ENCODE assay signal across 19 cellular contexts in genomic region chr3:49533786-49534519, GRCh38. TPM values are rescaled to one million over a fixed set of nuclear protein-coding genes. Genes with fewer than 3 reads are reported as not detected.
A peak's percentile ranks its signal among the peaks of the same experiment; 100 is the strongest.
DNase-seq lines count a peak whose midpoint lies in the region; ATAC-seq and TF ChIP-seq lines count a peak whose summit lies in the region.
"Had no signal": no experiment of that assay in that cellular context is flagged by ENCODE, and none has a peak within 500 bp of the region (broad histone marks: within the 10 kb centered on the region; RNA-seq: fewer than 3 reads in every experiment).

No MANE protein-coding gene starts in this region.

- H3K4me1 ChIP-seq in OCI-LY7 (ENCODE audit: insufficient read depth, low read length, poor library complexity, severe bottlenecking), result peaks cover 9% of the 10 kb centered on the region
- H3K4me1 ChIP-seq in suprapubic skin, result peaks cover 5% of the 10 kb centered on the region

- no peak for TF ChIP-seq RAD21 in neural cell (conservative IDR thresholded peaks at IDR 0.05)

- H3K79me2 ChIP-seq in OCI-LY7 (ENCODE audit: insufficient read depth, low read depth, low read length), result no peaks in the 10 kb centered on the region
- no peaks in the 10 kb centered on the region for H3K79me2 ChIP-seq in neural cell (replicated peaks; ENCODE audit: insufficient read depth, low read length)

- intact Hi-C loops in OCI-LY7 (cut with micrococcal nuclease; ENCODE audit: unreplicated experiment), result no loop called here

- no peak for TF ChIP-seq CTCF in OCI-LY7 (conservative IDR thresholded peaks at IDR 0.05; ENCODE audit: low read length)
- TF ChIP-seq CTCF in neural cell (IDR thresholded peaks at IDR 0.05; ENCODE audit: poor library complexity, severe bottlenecking), result no peak
- TF ChIP-seq CTCF in suprapubic skin (IDR thresholded peaks at IDR 0.05), result no peak
- TF ChIP-seq CTCF in GM10266 (IDR thresholded peaks at IDR 0.05; ENCODE audit: control insufficient read depth, insufficient read depth, low read depth, missing control alignments), result no peak

- no peaks in the 10 kb centered on the region for H3K9me2 ChIP-seq in OCI-LY7 (ENCODE audit: insufficient read depth, low read length)
- H3K9me2 ChIP-seq in neural cell (ENCODE audit: insufficient read depth, low read length), result no peaks in the 10 kb centered on the region

- BruUV-seq in OCI-LY7 (replicated peaks; lab: Mats Ljungman, UMichigan), result TSS peak; percentile 53

- POLR2A ChIA-PET in OCI-LY7 (lab: Charles Lee), result interaction anchor here (1.0 kb wide), 1 partner anchor 11 kb away, joined by 3 read pairs; no protein-coding TSS in a partner anchor

- DNase-seq in OCI-LY7 (ENCODE audit: low spot score) (no peak), suprapubic skin (ENCODE audit: low spot score in 2 of 2) (no peak), GDM1 (lab: John Stamatoyannopoulos, UW) (no peak), GM10266 (ENCODE audit: extremely low spot score) (no peak)
- DNase-seq in activated CD4-positive, CD25-positive, alpha-beta regulatory T cell (lab: John Stamatoyannopoulos, UW), result no peak
- DNase-seq: activated CD4-positive, alpha-beta T cell treated with anti-CD3 and anti-CD28 coated beads, Interleukin-2, amount 10 ng/mL, durations not matched to agents 24 days and 14 days; activated CD8-positive, alpha-beta memory T cell treated with anti-CD3 and anti-CD28 coated beads, Interleukin-2, amount 10 ng/mL, durations not matched to agents 7 days and 5 days; effector memory CD4-positive, alpha-beta T cell; esophagus squamous epithelium; KBM-7; NCI-H1436; NCI-H524 treated with DMSO at 0.1 percent for 48 hours; stimulated activated CD4-positive, alpha-beta T cell treated with anti-CD3 and anti-CD28 coated beads, Interleukin-4, amount 100 ng/mL, for 1 hour had no signal

- CTCF ChIA-PET in OCI-LY7 (lab: Charles Lee; ENCODE audit: unreplicated experiment), result no interaction called here

- no peaks in the 10 kb centered on the region for H3F3A ChIP-seq in neural cell (ENCODE audit: insufficient read depth, low read length, poor library complexity, severe bottlenecking)

- TF ChIP-seq EP300 in neural cell (conservative IDR thresholded peaks at IDR 0.05; ENCODE audit: poor library complexity, severe bottlenecking), result no peak
- TF ChIP-seq EP300 in suprapubic skin (IDR thresholded peaks at IDR 0.05), result no peak

- WGBS in suprapubic skin, result 85% methylated on average over 9 of the region's 9 CpGs

- H3K4me2 ChIP-seq in OCI-LY7 (ENCODE audit: low read length), result no peak overlapping the region
- H3K4me2 ChIP-seq in neural cell (ENCODE audit: low read length), result no peak overlapping the region

- no peaks in the 10 kb centered on the region for H3K27me3 ChIP-seq in neural cell (ENCODE audit: insufficient read depth, low read depth, low read length)
- H3K27me3 ChIP-seq in suprapubic skin, result no peaks in the 10 kb centered on the region
- H3K27me3 ChIP-seq: esophagus squamous epithelium had no signal

- H3K27ac ChIP-seq in OCI-LY7 (ENCODE audit: low read depth, low read length, poor library complexity, severe bottlenecking), result no peak overlapping the region
- peak overlapping the region; percentile 54 for H3K27ac ChIP-seq in cingulate gyrus (ENCODE audit: low read depth, low read length)
- H3K27ac ChIP-seq in neural cell (ENCODE audit: low read length), result peak overlapping the region; percentile 79
- H3K27ac ChIP-seq in suprapubic skin, result peak overlapping the region; percentile 57
- H3K27ac ChIP-seq: C4-2B had no signal

- no peak for ATAC-seq in HG03135 (IDR thresholded peaks at IDR 0.05; ENCODE audit: unreplicated experiment)
- ATAC-seq: activated CD8-positive, alpha-beta memory T cell treated with anti-CD3 and anti-CD28 coated beads, Interleukin-2, amount 10 ng/mL, durations not matched to agents 7 days and 5 days; activated naive CD4-positive, alpha-beta T cell treated with anti-CD3 and anti-CD28 coated beads, Interleukin-2, amount 50 U/mL, for 72 hours; natural killer cell treated with Interleukin-12 subunit alpha and Interleukin-12 subunit beta and Interleukin-15 and Interleukin-18, amount 100 ng/mL, for 72 hours had no signal

- no peak overlapping the region for H3K4me3 ChIP-seq in OCI-LY7 (ENCODE audit: low read depth, low read length, poor library complexity, severe bottlenecking)
- H3K4me3 ChIP-seq in neural cell (ENCODE audit: low read length), result no peak overlapping the region
- no peak overlapping the region for H3K4me3 ChIP-seq in suprapubic skin
- H3K4me3 ChIP-seq: esophagus squamous epithelium had no signal

- no peak for TF ChIP-seq POLR2A in suprapubic skin (IDR thresholded peaks at IDR 0.05)

- H3K36me3 ChIP-seq in OCI-LY7 (ENCODE audit: insufficient read depth, low read length), result peaks cover 23% of the 10 kb centered on the region
- H3K36me3 ChIP-seq in neural cell (ENCODE audit: insufficient read depth, low read length), result peaks cover 7% of the 10 kb centered on the region
- peaks cover 35% of the 10 kb centered on the region for H3K36me3 ChIP-seq in suprapubic skin

- H4K20me1 ChIP-seq in OCI-LY7 (ENCODE audit: insufficient read depth, low read length) (no peaks in the 10 kb centered on the region), neural cell (ENCODE audit: insufficient read depth) (no peaks in the 10 kb centered on the region)

- H3K9ac ChIP-seq in neural cell (ENCODE audit: low read length), result no peak overlapping the region

- H3K9me3 ChIP-seq in OCI-LY7 (ENCODE audit: low read length) (no peaks in the 10 kb centered on the region), neural cell (ENCODE audit: low read length) (no peaks in the 10 kb centered on the region), suprapubic skin (no peaks in the 10 kb centered on the region)
- H3K9me3 ChIP-seq: esophagus squamous epithelium had no signal

- no peak overlapping the region for H2AFZ ChIP-seq in OCI-LY7 (ENCODE audit: low read length)
- H2AFZ ChIP-seq in neural cell (ENCODE audit: low read depth, low read length), result no peak overlapping the region

TF ChIP-seq in neural cell, 6 proteins besides CTCF, POLR2A, EP300 and RAD21:
- TF ChIP-seq POLR2AphosphoS5 (IDR thresholded peaks at IDR 0.05), result no peak
- TF ChIP-seq SMC3 (conservative IDR thresholded peaks at IDR 0.05; ENCODE audit: poor library complexity), result no peak
- TF ChIP-seq, protein P1, sequence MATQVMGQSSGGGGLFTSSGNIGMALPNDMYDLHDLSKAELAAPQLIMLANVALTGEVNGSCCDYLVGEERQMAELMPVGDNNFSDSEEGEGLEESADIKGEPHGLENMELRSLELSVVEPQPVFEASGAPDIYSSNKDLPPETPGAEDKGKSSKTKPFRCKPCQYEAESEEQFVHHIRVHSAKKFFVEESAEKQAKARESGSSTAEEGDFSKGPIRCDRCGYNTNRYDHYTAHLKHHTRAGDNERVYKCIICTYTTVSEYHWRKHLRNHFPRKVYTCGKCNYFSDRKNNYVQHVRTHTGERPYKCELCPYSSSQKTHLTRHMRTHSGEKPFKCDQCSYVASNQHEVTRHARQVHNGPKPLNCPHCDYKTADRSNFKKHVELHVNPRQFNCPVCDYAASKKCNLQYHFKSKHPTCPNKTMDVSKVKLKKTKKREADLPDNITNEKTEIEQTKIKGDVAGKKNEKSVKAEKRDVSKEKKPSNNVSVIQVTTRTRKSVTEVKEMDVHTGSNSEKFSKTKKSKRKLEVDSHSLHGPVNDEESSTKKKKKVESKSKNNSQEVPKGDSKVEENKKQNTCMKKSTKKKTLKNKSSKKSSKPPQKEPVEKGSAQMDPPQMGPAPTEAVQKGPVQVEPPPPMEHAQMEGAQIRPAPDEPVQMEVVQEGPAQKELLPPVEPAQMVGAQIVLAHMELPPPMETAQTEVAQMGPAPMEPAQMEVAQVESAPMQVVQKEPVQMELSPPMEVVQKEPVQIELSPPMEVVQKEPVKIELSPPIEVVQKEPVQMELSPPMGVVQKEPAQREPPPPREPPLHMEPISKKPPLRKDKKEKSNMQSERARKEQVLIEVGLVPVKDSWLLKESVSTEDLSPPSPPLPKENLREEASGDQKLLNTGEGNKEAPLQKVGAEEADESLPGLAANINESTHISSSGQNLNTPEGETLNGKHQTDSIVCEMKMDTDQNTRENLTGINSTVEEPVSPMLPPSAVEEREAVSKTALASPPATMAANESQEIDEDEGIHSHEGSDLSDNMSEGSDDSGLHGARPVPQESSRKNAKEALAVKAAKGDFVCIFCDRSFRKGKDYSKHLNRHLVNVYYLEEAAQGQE (IDR thresholded peaks at IDR 0.05; ENCODE audit: borderline replicate concordance), result no peak
- no peak for TF ChIP-seq EZH2 (IDR thresholded peaks at IDR 0.05; ENCODE audit: borderline replicate concordance, insufficient read depth, low read length, poor library complexity, severe bottlenecking)
- no peak for TF ChIP-seq TAF1 (IDR thresholded peaks at IDR 0.05; ENCODE audit: low read depth)
- TF ChIP-seq MXI1 (conservative IDR thresholded peaks at IDR 0.05; ENCODE audit: poor library complexity, severe bottlenecking), result no peak

RNA-seq across cellular contexts. Expression of gene BSN, which starts 20.3 kb away (rescaled TPM):
- total RNA-seq in OCI-LY7 (2014; rRNA removed; shearing (Covaris generic)), result 0.03 TPM in 2 replicates
- total RNA-seq in OCI-LY7 (2022), result 0.20 and 0.27 TPM in 2 replicates
- polyA plus RNA-seq in neural cell, result 2.0 and 3.0 TPM in 2 replicates
- polyA minus RNA-seq in neural cell, result 17.5 and 21.5 TPM in 2 replicates
- under 1 TPM; 0.04 to 0.59 (median 0.15) TPM for total RNA-seq in suprapubic skin
